8 cellular contexts compared by ENCODE assay signal in the genomic region with DNA sequence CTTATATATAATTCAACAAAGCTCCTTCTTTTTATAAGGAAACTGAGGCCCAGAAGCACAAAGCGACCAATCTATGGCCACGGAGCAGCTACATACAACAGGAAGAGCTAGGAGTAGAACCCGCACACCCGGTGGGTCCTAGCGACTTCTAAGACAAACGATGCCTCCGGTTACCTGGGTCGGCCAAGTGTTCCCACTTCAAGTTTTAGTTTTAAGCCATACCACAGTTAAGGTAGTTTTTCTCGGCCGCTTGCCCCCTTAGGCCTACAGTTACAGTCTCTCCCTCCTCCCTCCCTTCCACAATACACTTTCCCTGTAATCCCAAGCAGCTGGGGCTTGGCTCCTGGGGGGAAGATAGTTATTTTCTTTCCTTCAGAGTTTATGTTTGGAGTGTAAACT. TPM values are rescaled to one million over a fixed set of nuclear protein-coding genes. Genes with fewer than 3 reads are reported as not detected.
DNase-seq lines count a peak whose midpoint lies in the region; ATAC-seq, FAIRE-seq and TF ChIP-seq lines count a peak whose summit lies in the region.

No MANE protein-coding gene starts in this region.

- H3K27ac ChIP-seq in endodermal cell (ENCODE audit: low read depth, low read length) (peak overlapping the region; percentile 92), muscle layer of duodenum (ENCODE audit: low read length) (peak overlapping the region; percentile 96)

- intact Hi-C loops in activated CD4-positive, alpha-beta T cell treated with anti-CD3 and anti-CD28 coated beads for 36 hours (cut with DNase I, micrococcal nuclease) = loop anchor here (1.0 to 5.0 kb wide), 6 partner anchors 131 to 1374 kb away; a partner anchor contains a TSS

- WGBS in endodermal cell (ENCODE audit: insufficient coverage in 1 of 2, insufficient read length in 1 of 2), 2 experiments = 0 to 1% methylated on average over 9 to 10 of the region's 10 CpGs

- peak overlapping the region; percentile 85 for H3K9ac ChIP-seq in endodermal cell (ENCODE audit: extremely low read depth, low read length, poor library complexity, severe bottlenecking)

- H3K4me1 ChIP-seq in endodermal cell (ENCODE audit: control insufficient read depth, insufficient read depth, low read length) (no peaks in the 10 kb centered on the region), muscle layer of duodenum (ENCODE audit: control insufficient read depth in 1 of 2, insufficient read depth in 2 of 2, low read length in 2 of 2) (peaks cover 33 to 38% of the 10 kb centered on the region in 2 donors)

- no peak for TF ChIP-seq CTCF in endodermal cell (conservative IDR thresholded peaks at IDR 0.05)

- peak overlapping the region; percentile 95 for H3K27ac Mint-ChIP-seq in activated CD4-positive, alpha-beta T cell treated with anti-CD3 and anti-CD28 coated beads for 36 hours
- H3K27ac Mint-ChIP-seq in T-cell (peak overlapping the region; percentile 96 to 99), endodermal cell (peak overlapping the region; percentile 100)

- no peaks in the 10 kb centered on the region for H3K9me3 Mint-ChIP-seq in activated CD4-positive, alpha-beta T cell treated with anti-CD3 and anti-CD28 coated beads for 36 hours (ENCODE audit: low read depth)
- H3K9me3 Mint-ChIP-seq in T-cell = no peaks in the 10 kb centered on the region
- H3K9me3 Mint-ChIP-seq in endodermal cell = no peaks in the 10 kb centered on the region

- POLR2A ChIA-PET in activated CD4-positive, alpha-beta T cell treated with anti-CD3 and anti-CD28 coated beads for 36 hours (lab: Charles Lee) = interaction anchor here (1.1 kb wide), 2 partner anchors 11 to 17 kb away, joined by 3 read pairs; no protein-coding TSS in a partner anchor
- POLR2A ChIA-PET in T-cell (lab: Charles Lee) = interaction anchor here in 1 of 2 donors (0.9 to 1.1 kb wide), 2 partner anchors 10 to 804 kb away, joined by 5 to 15 read pairs; no protein-coding TSS in a partner anchor

- H3K27me3 ChIP-seq in endodermal cell (ENCODE audit: control insufficient read depth, insufficient read depth, low read length, poor library complexity, severe bottlenecking) (no peaks in the 10 kb centered on the region), muscle layer of duodenum (ENCODE audit: low read depth, low read length) (no peaks in the 10 kb centered on the region)

- H3K4me1 Mint-ChIP-seq in activated CD4-positive, alpha-beta T cell treated with anti-CD3 and anti-CD28 coated beads for 36 hours = peaks cover 41% of the 10 kb centered on the region
- peaks cover 61 to 67% (median 63%) of the 10 kb centered on the region in 3 donors for H3K4me1 Mint-ChIP-seq in T-cell
- peaks cover 48% of the 10 kb centered on the region for H3K4me1 Mint-ChIP-seq in endodermal cell

- H3K4me3 ChIP-seq in endodermal cell (ENCODE audit: low read length) (peak overlapping the region; percentile 99), muscle layer of duodenum (ENCODE audit: low read depth in 1 of 2, low read length in 2 of 2) (peak overlapping the region; percentile 98 to 99)

- H3K9me3 ChIP-seq in endodermal cell (ENCODE audit: control insufficient read depth, low read length) = no peaks in the 10 kb centered on the region
- no peaks in the 10 kb centered on the region for H3K9me3 ChIP-seq in muscle layer of duodenum (ENCODE audit: control insufficient read depth in 1 of 2, low read length in 2 of 2)

- peak overlapping the region; percentile 91 for H3K4me3 Mint-ChIP-seq in activated CD4-positive, alpha-beta T cell treated with anti-CD3 and anti-CD28 coated beads for 36 hours
- H3K4me3 Mint-ChIP-seq in T-cell = peak overlapping the region; percentile 98 to 100 (median 99)
- H3K4me3 Mint-ChIP-seq in endodermal cell = peak overlapping the region; percentile 96

- H3K36me3 ChIP-seq in endodermal cell (ENCODE audit: control insufficient read depth, insufficient read depth, low read length) = peaks cover 43% of the 10 kb centered on the region
- peaks cover 0 to 6% of the 10 kb centered on the region in 2 donors for H3K36me3 ChIP-seq in muscle layer of duodenum (ENCODE audit: control insufficient read depth in 1 of 2, insufficient read depth in 2 of 2, low read length in 2 of 2)

- H3K27me3 Mint-ChIP-seq in activated CD4-positive, alpha-beta T cell treated with anti-CD3 and anti-CD28 coated beads for 36 hours = no peaks in the 10 kb centered on the region
- no peaks in the 10 kb centered on the region for H3K27me3 Mint-ChIP-seq in T-cell
- no peaks in the 10 kb centered on the region for H3K27me3 Mint-ChIP-seq in endodermal cell (ENCODE audit: insufficient read depth)

- CTCF ChIA-PET in activated CD4-positive, alpha-beta T cell treated with anti-CD3 and anti-CD28 coated beads for 36 hours (lab: Charles Lee) = interaction anchor here (0.5 to 2.3 kb wide), 8 partner anchors 9 to 1473 kb away, joined by 3 to 10 read pairs (median 4); no protein-coding TSS in a partner anchor
- CTCF ChIA-PET in T-cell (lab: Charles Lee) = interaction anchor here (0.9 to 2.9 kb wide), 5 partner anchors 16 to 715 kb away, joined by 3 to 13 read pairs (median 8); no protein-coding TSS in a partner anchor

- no peak for FAIRE-seq in urothelium cell line (lab: Jason Lieb, UNC)

- peak; percentile 22 for ATAC-seq in activated CD4-positive, alpha-beta T cell treated with anti-CD3 and anti-CD28 coated beads for 36 hours
- ATAC-seq in HG03025 (IDR thresholded peaks at IDR 0.05; ENCODE audit: low FRiP score, unreplicated experiment) (peak; percentile 13), T-cell (replicated peaks in 1 of 4) (peak; percentile 4 to 11 (median 8)), HG03469 (IDR thresholded peaks at IDR 0.05; ENCODE audit: unreplicated experiment) (no peak)

- peaks cover 16% of the 10 kb centered on the region for H3K36me3 Mint-ChIP-seq in activated CD4-positive, alpha-beta T cell treated with anti-CD3 and anti-CD28 coated beads for 36 hours (ENCODE audit: low read depth)
- H3K36me3 Mint-ChIP-seq in T-cell (peaks cover 10% of the 10 kb centered on the region), endodermal cell (ENCODE audit: low read depth) (peaks cover 26% of the 10 kb centered on the region)

- DNase-seq in activated CD4-positive, alpha-beta T cell treated with anti-CD3 and anti-CD28 coated beads for 36 hours = peak; percentile 46
- DNase-seq in activated CD4-positive, alpha-beta T cell treated with anti-CD3 and anti-CD28 coated beads, Interleukin-2, amount 50 U/mL, for 4 hours = no peak
- DNase-seq in T-cell (peak in 10 of 34 experiments; percentile 1 to 16 (median 5)), endodermal cell (no peak), urothelium cell line (ENCODE audit: low spot score) (peak; percentile 6)

RNA-seq across cellular contexts. Expression of a gene that starts 0.5 kb away (rescaled TPM):
- total RNA-seq in activated CD4-positive, alpha-beta T cell treated with anti-CD3 and anti-CD28 coated beads for 36 hours = 10 to 100 TPM; 27.8 TPM
- total RNA-seq in T-cell (10 to 100 TPM; 16.2 to 26.4 (median 22.7) TPM), endodermal cell (10 to 100 TPM; 51.6 to 55.1 TPM)
- 18.7 TPM for polyA plus RNA-seq in endodermal cell (2013, experiment 1 of 2)
- 22.5 TPM for polyA plus RNA-seq in endodermal cell (2013, experiment 2 of 2)

RNA-seq across cellular contexts. Expression of a gene that starts 0.8 kb away (rescaled TPM):
- total RNA-seq in activated CD4-positive, alpha-beta T cell treated with anti-CD3 and anti-CD28 coated beads for 36 hours = 10 to 100 TPM; 35.4 to 35.8 TPM
- 10 to 100 TPM; 15.5 to 32.3 (median 18.8) TPM for total RNA-seq in T-cell
- total RNA-seq in endodermal cell = 10 to 100 TPM; 69.1 to 74.8 TPM
- 42.1 TPM for polyA plus RNA-seq in endodermal cell (2013, experiment 1 of 2)
- polyA plus RNA-seq in endodermal cell (2013, experiment 2 of 2) = 45.0 TPM

Comparison
In these comparisons a context has a peak if more than half of its experiments do, and no peak if none do; other contexts are left out.
1. DNase-seq: peak in activated CD4-positive, alpha-beta T cell treated with anti-CD3 and anti-CD28 coated beads for 36 hours (single experiment) and urothelium cell line (single experiment); none in activated CD4-positive, alpha-beta T cell treated with anti-CD3 and anti-CD28 coated beads, Interleukin-2, amount 50 U/mL, for 4 hours (0 of 2) and endodermal cell (single experiment).
2. Peak in every context shown above with its lines, with median percentiles within 50 percentile points of each other: H3K27ac Mint-ChIP-seq and H3K4me3 Mint-ChIP-seq.